1 cellular context compared by ENCODE assay signal in genomic region chr9:71725590-71726338, GRCh38.
TF ChIP-seq lines count a peak whose summit lies in the region.

No MANE protein-coding gene starts in this region.

TF ChIP-seq in HepG2, 621 proteins besides CTCF, POLR2A, EP300 and RAD21 (continued from another document and continues in another):
- TF ChIP-seq ZBTB26 (CRISPR knock-in tag; IDR thresholded peaks at IDR 0.05; ENCODE audit: borderline replicate concordance) (no peak), NFIC (IDR thresholded peaks at IDR 0.05; ENCODE audit: low read length) (peak; percentile 92), ZFP91 (CRISPR knock-in tag; IDR thresholded peaks at IDR 0.05; ENCODE audit: borderline replicate concordance) (no peak), NKX3-1 (CRISPR knock-in tag; IDR thresholded peaks at IDR 0.05) (peak; percentile 26; the same call in 1 of the 2 replicates), ZNF282 (IDR thresholded peaks at IDR 0.05; ENCODE audit: partially characterized antibody) (no peak), GLI4 (CRISPR knock-in tag; IDR thresholded peaks at IDR 0.05; ENCODE audit: borderline replicate concordance) (no peak), NR2F1 (CRISPR knock-in tag; IDR thresholded peaks at IDR 0.05) (0 out of 4 replicates have a peak, but pooled peaks of 1 of the 2 experiments have one; percentile 16), ZNF34 (CRISPR knock-in tag; IDR thresholded peaks at IDR 0.05; ENCODE audit: borderline replicate concordance) (no peak), ZNF607 (CRISPR knock-in tag; IDR thresholded peaks at IDR 0.05; ENCODE audit: borderline replicate concordance) (no peak), RFXAP (CRISPR knock-in tag; IDR thresholded peaks at IDR 0.05; ENCODE audit: borderline replicate concordance) (no peak), ZSCAN5A (CRISPR knock-in tag; IDR thresholded peaks at IDR 0.05; ENCODE audit: borderline replicate concordance) (no peak), KLF12 (CRISPR knock-in tag; IDR thresholded peaks at IDR 0.05; ENCODE audit: borderline replicate concordance) (no peak), LBX2 (CRISPR knock-in tag; IDR thresholded peaks at IDR 0.05; ENCODE audit: borderline replicate concordance) (no peak), TARDBP (CRISPR knock-in tag; IDR thresholded peaks at IDR 0.05) (peak; percentile 56; the same call in 1 of the 2 replicates), ZZZ3 (CRISPR knock-in tag; IDR thresholded peaks at IDR 0.05; ENCODE audit: borderline replicate concordance) (no peak), XRCC5 (optimal IDR thresholded peaks at IDR 0.05; ENCODE audit: low read length) (no peak), ZBTB43 (CRISPR knock-in tag; conservative IDR thresholded peaks at IDR 0.05) (peak; percentile 62; the same call in 1 of the 2 replicates), ZBTB49 (CRISPR knock-in tag; IDR thresholded peaks at IDR 0.05; ENCODE audit: borderline replicate concordance) (no peak), HOXD1 (CRISPR knock-in tag; IDR thresholded peaks at IDR 0.05) (no peak), PCBP1 (IDR thresholded peaks at IDR 0.05; ENCODE audit: borderline replicate concordance, low read depth, low read length) (no peak), ZBTB38 (CRISPR knock-in tag; IDR thresholded peaks at IDR 0.05) (no peak), IKZF1 (IDR thresholded peaks at IDR 0.05) (no peak), JDP2 (CRISPR knock-in tag; IDR thresholded peaks at IDR 0.05; ENCODE audit: borderline replicate concordance) (no peak), YEATS4 (CRISPR knock-in tag; IDR thresholded peaks at IDR 0.05; ENCODE audit: borderline replicate concordance) (no peak), DBP (CRISPR knock-in tag; IDR thresholded peaks at IDR 0.05; ENCODE audit: not compliant biosample characterization) (no peak), ZNF639 (CRISPR knock-in tag; conservative IDR thresholded peaks at IDR 0.05) (no peak), NFYB (CRISPR knock-in tag; IDR thresholded peaks at IDR 0.05) (no peak), ZNF574 (CRISPR knock-in tag; IDR thresholded peaks at IDR 0.05) (no peak), ZNF629 (CRISPR knock-in tag; conservative IDR thresholded peaks at IDR 0.05) (no peak), HCFC1 (IDR thresholded peaks at IDR 0.05; ENCODE audit: low read depth, low read length) (no peak), YEATS2 (CRISPR knock-in tag; IDR thresholded peaks at IDR 0.05; ENCODE audit: borderline replicate concordance) (peak; percentile 42; the same call in 1 of the 2 replicates), IKZF5 (CRISPR knock-in tag; IDR thresholded peaks at IDR 0.05) (peak; percentile 82), SRSF1 (optimal IDR thresholded peaks at IDR 0.05; ENCODE audit: low read depth, low read length) (no peak), ZFP36L1 (CRISPR knock-in tag; IDR thresholded peaks at IDR 0.05) (peak; percentile 33; the same call in 1 of the 2 replicates), NCOA2 (CRISPR knock-in tag; IDR thresholded peaks at IDR 0.05) (peak; percentile 91), RFX5 (IDR thresholded peaks at IDR 0.05; ENCODE audit: low read depth, low read length) (no peak), GTF2F1 (IDR thresholded peaks at IDR 0.05; ENCODE audit: low read length) (no peak), PLSCR1 (CRISPR knock-in tag; IDR thresholded peaks at IDR 0.05; ENCODE audit: borderline replicate concordance) (no peak), ZNF180 (CRISPR knock-in tag; IDR thresholded peaks at IDR 0.05; ENCODE audit: borderline replicate concordance, low read depth) (no peak), ZMAT3 (CRISPR knock-in tag; conservative IDR thresholded peaks at IDR 0.05) (no peak), ZFY (CRISPR knock-in tag; IDR thresholded peaks at IDR 0.05) (no peak), MIER2 (CRISPR knock-in tag; IDR thresholded peaks at IDR 0.05) (peak; percentile 44; the same call in 1 of the 2 replicates), MYNN (CRISPR knock-in tag; IDR thresholded peaks at IDR 0.05; ENCODE audit: low read depth) (no peak), ZXDC (CRISPR knock-in tag; IDR thresholded peaks at IDR 0.05) (no peak), MTF1 (CRISPR knock-in tag; IDR thresholded peaks at IDR 0.05) (no peak)
